Comparison of ENCODE assay signal across 29 cellular contexts in genomic region chrX:10901290-10901633, GRCh38.
DNase-seq lines count a peak whose midpoint lies in the region; ATAC-seq and TF ChIP-seq lines count a peak whose summit lies in the region.
"Had no signal": no experiment of that assay in that cellular context is flagged by ENCODE, and none has a peak within 500 bp of the region (broad histone marks: within the 10 kb centered on the region; RNA-seq: fewer than 3 reads in every experiment).

No MANE protein-coding gene starts in this region.

- H3K27me3 ChIP-seq in breast epithelium, result peaks cover 0 to 13% of the 10 kb centered on the region in 2 donors
- no peaks in the 10 kb centered on the region for H3K27me3 ChIP-seq in esophagus muscularis mucosa
- H3K27me3 ChIP-seq in skeletal muscle satellite cell (ENCODE audit: control insufficient read depth, insufficient read depth, low read length), result no peaks in the 10 kb centered on the region
- H3K27me3 ChIP-seq: colonic mucosa, spleen, tibial artery, vagina had no signal

- peak overlapping the region; percentile 46 for H3K4me2 ChIP-seq in skeletal muscle satellite cell (ENCODE audit: low read length)

- no peak overlapping the region for H3K9ac ChIP-seq in skeletal muscle satellite cell (ENCODE audit: low read depth, low read length)
- H3K9ac ChIP-seq: parathyroid adenoma had no signal

- H3K36me3 Mint-ChIP-seq in MCF 10A (ENCODE audit: insufficient read depth, unreplicated experiment), result no peaks in the 10 kb centered on the region
- H3K36me3 Mint-ChIP-seq: activated naive CD8-positive, alpha-beta T cell had no signal

- no peak for TF ChIP-seq EP300 in esophagus muscularis mucosa (IDR thresholded peaks at IDR 0.05)

- H3K4me1 Mint-ChIP-seq in MCF 10A (ENCODE audit: insufficient read depth, unreplicated experiment), result peaks cover 10% of the 10 kb centered on the region
- H3K4me1 Mint-ChIP-seq: neural crest cell; stimulated activated naive CD8-positive, alpha-beta T cell treated with anti-CD3 and anti-CD28 coated beads, Interleukin-15, amount 100 ng/mL, for 72 hours had no signal

- peak overlapping the region; percentile 77 for H3K27ac Mint-ChIP-seq in MCF 10A (ENCODE audit: low read depth, unreplicated experiment)
- H3K27ac Mint-ChIP-seq: activated naive CD8-positive, alpha-beta T cell; CD4-positive, alpha-beta T cell; stimulated activated naive CD8-positive, alpha-beta T cell treated with anti-CD3 and anti-CD28 coated beads, Interleukin-15, amount 100 ng/mL, for 72 hours; T-helper 2 cell treated with Interferon-gamma antibody and Interleukin-4, amounts not matched to agents 5 μg/mL and 100 μg/mL, for 36 hours had no signal

- no peak overlapping the region for H3K4me3 Mint-ChIP-seq in MCF 10A (ENCODE audit: unreplicated experiment)
- H3K4me3 Mint-ChIP-seq: activated naive CD8-positive, alpha-beta T cell; CD4-positive, alpha-beta T cell; neural crest cell; stimulated activated naive CD8-positive, alpha-beta T cell treated with anti-CD3 and anti-CD28 coated beads, Interleukin-15, amount 100 ng/mL, for 72 hours; T-helper 2 cell treated with Interferon-gamma antibody and Interleukin-4, amounts not matched to agents 5 μg/mL and 100 μg/mL, for 36 hours had no signal

- POLR2A ChIA-PET in MCF 10A (lab: Yijun Ruan, JAX), result no interaction called here

- H3K9me3 Mint-ChIP-seq in MCF 10A (ENCODE audit: unreplicated experiment), result peaks cover 7% of the 10 kb centered on the region
- H3K9me3 Mint-ChIP-seq: T-helper 2 cell treated with Interferon-gamma antibody and Interleukin-4, amounts not matched to agents 5 μg/mL and 100 μg/mL, for 36 hours had no signal

- TF ChIP-seq POLR2A in breast epithelium (IDR thresholded peaks at IDR 0.05), result no peak
- no peak for TF ChIP-seq POLR2A in esophagus muscularis mucosa (IDR thresholded peaks at IDR 0.05; ENCODE audit: low read depth)

- TF ChIP-seq CTCF in MCF 10A (IDR thresholded peaks at IDR 0.05; ENCODE audit: unreplicated experiment), result no peak
- no peak for TF ChIP-seq CTCF in breast epithelium (IDR thresholded peaks at IDR 0.05)
- no peak for TF ChIP-seq CTCF in esophagus muscularis mucosa (IDR thresholded peaks at IDR 0.05)

- DNase-seq in MCF 10A (ENCODE audit: unreplicated experiment) (no peak), breast epithelium (ENCODE audit: low spot score in 2 of 2) (no peak), RPMI7951 (ENCODE audit: low read depth) (peak; percentile 5), esophagus muscularis mucosa (ENCODE audit: extremely low spot score) (no peak), GOT3 (lab: John Stamatoyannopoulos, UW) (no peak)
- DNase-seq in activated CD4-positive, CD25-positive, alpha-beta regulatory T cell treated with anti-CD3 and anti-CD28 coated beads, Interleukin-2, amount 50 U/mL, for 72 hours, result no peak
- DNase-seq: activated CD4-positive, alpha-beta T cell treated with anti-CD3 and anti-CD28 coated beads for 48 hours; activated effector memory CD4-positive, alpha-beta T cell treated with Interleukin-2 at 50 U/mL for 16 hours; anterior cingulate cortex; CD4-positive, alpha-beta T cell; colonic mucosa; effector CD4-positive, alpha-beta T cell; NCI-H1105; NCI-H187 treated with DMSO at 0.1 percent for 48 hours; NCI-H524 treated with DMSO at 0.1 percent for 48 hours; NK-92 treated with Interleukin-12 subunit alpha and Interleukin-12 subunit beta, amount 100 ng/mL, for 24 hours; Right ventricle myocardium superior; spleen; stimulated activated CD8-positive, alpha-beta memory T cell treated with anti-CD3 and anti-CD28 coated beads, Interleukin-4, amount 100 ng/mL, for 48 hours; stimulated activated naive CD8-positive, alpha-beta T cell treated with anti-CD3 and anti-CD28 coated beads, Interleukin-15, amount 100 ng/mL, for 72 hours; tibial artery had no signal

- H3K27me3 Mint-ChIP-seq in MCF 10A (ENCODE audit: insufficient read depth, unreplicated experiment), result peaks cover 31% of the 10 kb centered on the region
- H3K27me3 Mint-ChIP-seq: activated naive CD8-positive, alpha-beta T cell; CD4-positive, alpha-beta T cell; stimulated activated naive CD8-positive, alpha-beta T cell treated with anti-CD3 and anti-CD28 coated beads, Interleukin-15, amount 100 ng/mL, for 72 hours had no signal

- H3K27ac ChIP-seq in breast epithelium (no peak overlapping the region), esophagus muscularis mucosa (replicated peaks in 1 of 4) (peak overlapping the region in 3 of 4 donors; percentile 5 to 17 (median 15))
- H3K27ac ChIP-seq: colonic mucosa, parathyroid adenoma, spleen, vagina had no signal

- no peak for ATAC-seq in HG02642 (IDR thresholded peaks at IDR 0.05; ENCODE audit: poor library complexity, unreplicated experiment)
- ATAC-seq: K562; stimulated activated naive CD8-positive, alpha-beta T cell treated with anti-CD3 and anti-CD28 coated beads, Interleukin-15, amount 100 ng/mL, for 72 hours had no signal

- CTCF ChIA-PET in MCF 10A (lab: Yijun Ruan, JAX), result no interaction called here

- H3K9me3 ChIP-seq in breast epithelium, result peaks cover 0 to 8% of the 10 kb centered on the region in 2 donors
- peaks cover 0 to 12% (median 0%) of the 10 kb centered on the region in 4 donors for H3K9me3 ChIP-seq in esophagus muscularis mucosa
- H3K9me3 ChIP-seq in skeletal muscle satellite cell (replicated peaks; ENCODE audit: low read length), result no peaks in the 10 kb centered on the region
- H3K9me3 ChIP-seq: colonic mucosa, tibial artery, vagina had no signal

- 37% methylated on average over 1 of the region's 1 CpG for WGBS in esophagus muscularis mucosa

- H3K4me1 ChIP-seq in breast epithelium (no peaks in the 10 kb centered on the region), esophagus muscularis mucosa (peaks cover 0 to 29% (median 0%) of the 10 kb centered on the region in 4 donors), skeletal muscle satellite cell (ENCODE audit: control insufficient read depth, insufficient read depth, low read length) (peaks cover 34% of the 10 kb centered on the region)
- H3K4me1 ChIP-seq: colonic mucosa, parathyroid adenoma, spleen, vagina had no signal

- intact Hi-C loops in MCF 10A (cut with micrococcal nuclease) (no loop called here), breast epithelium (cut with DNase I; ENCODE audit: low total_unique reads) (no loop called here), esophagus muscularis mucosa (cut with DNase I) (no loop called here)

- H3K36me3 ChIP-seq in breast epithelium (no peaks in the 10 kb centered on the region), esophagus muscularis mucosa (no peaks in the 10 kb centered on the region), skeletal muscle satellite cell (ENCODE audit: insufficient read depth, low read length) (no peaks in the 10 kb centered on the region)
- H3K36me3 ChIP-seq: colonic mucosa, spleen, tibial artery, vagina had no signal

- no TSS peak for BruUV-seq in MCF 10A (replicated peaks; lab: Mats Ljungman, UMichigan)

- H3K4me3 ChIP-seq in breast epithelium (no peak overlapping the region), esophagus muscularis mucosa (no peak overlapping the region), skeletal muscle satellite cell (ENCODE audit: low read length) (no peak overlapping the region)
- H3K4me3 ChIP-seq: colonic mucosa, K562, spleen, tibial artery, vagina had no signal

Comparison
In these comparisons a context has a peak if more than half of its experiments do, and no peak if none do; other contexts are left out.
1. H3K27ac ChIP-seq: peak in esophagus muscularis mucosa (3 of 4); none in breast epithelium (0 of 2).